In the genomic region with DNA sequence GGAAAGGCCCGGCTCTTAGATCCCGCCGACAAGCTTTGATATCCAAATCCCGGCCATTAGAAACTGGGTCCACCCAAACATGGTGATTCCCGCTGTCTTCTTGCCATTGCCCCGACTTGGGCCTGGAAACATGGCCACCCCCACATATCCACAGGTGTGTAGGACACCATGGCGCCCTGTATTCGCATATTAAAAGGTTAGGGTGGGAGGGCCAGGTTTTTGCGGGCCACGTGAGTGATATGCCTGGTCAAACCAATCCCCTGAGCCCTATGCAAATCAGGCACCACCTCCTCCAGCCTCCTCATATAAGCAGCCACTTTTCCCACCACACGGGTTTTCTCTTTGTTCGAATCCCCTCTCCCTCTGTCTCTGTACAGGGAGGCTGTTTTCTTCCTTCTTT, we compare ENCODE assay signal across 1 cellular context.
A peak's percentile ranks its signal among the peaks of the same experiment; 100 is the strongest.
TF ChIP-seq lines count a peak whose summit lies in the region.

No MANE protein-coding gene starts in this region.

TF ChIP-seq in GM23338, 12 proteins besides CTCF, POLR2A, EP300 and RAD21 (continued from another document):
- TF ChIP-seq ZNF462 (CRISPR knock-in tag; IDR thresholded peaks at IDR 0.05) (no peak), POLR2AphosphoS5 (IDR thresholded peaks at IDR 0.05; ENCODE audit: low read depth) (peak; percentile 34; the same call in 1 of the 2 replicates), REST (IDR thresholded peaks at IDR 0.05; ENCODE audit: unreplicated experiment) (no peak), JUNB (IDR thresholded peaks at IDR 0.05; ENCODE audit: unreplicated experiment) (no peak), ZNF331 (CRISPR knock-in tag; IDR thresholded peaks at IDR 0.05; ENCODE audit: low read depth) (no peak), EZH2phosphoT487 (IDR thresholded peaks at IDR 0.05; ENCODE audit: unreplicated experiment) (no peak), CREB1 (CRISPR knock-in tag; IDR thresholded peaks at IDR 0.05; ENCODE audit: low read depth) (peak; percentile 12; the same call in 1 of the 2 replicates), NANOG (IDR thresholded peaks at IDR 0.05; ENCODE audit: borderline replicate concordance) (no peak)
